ENCODE assay signal across 2 cellular contexts in the genomic region with DNA sequence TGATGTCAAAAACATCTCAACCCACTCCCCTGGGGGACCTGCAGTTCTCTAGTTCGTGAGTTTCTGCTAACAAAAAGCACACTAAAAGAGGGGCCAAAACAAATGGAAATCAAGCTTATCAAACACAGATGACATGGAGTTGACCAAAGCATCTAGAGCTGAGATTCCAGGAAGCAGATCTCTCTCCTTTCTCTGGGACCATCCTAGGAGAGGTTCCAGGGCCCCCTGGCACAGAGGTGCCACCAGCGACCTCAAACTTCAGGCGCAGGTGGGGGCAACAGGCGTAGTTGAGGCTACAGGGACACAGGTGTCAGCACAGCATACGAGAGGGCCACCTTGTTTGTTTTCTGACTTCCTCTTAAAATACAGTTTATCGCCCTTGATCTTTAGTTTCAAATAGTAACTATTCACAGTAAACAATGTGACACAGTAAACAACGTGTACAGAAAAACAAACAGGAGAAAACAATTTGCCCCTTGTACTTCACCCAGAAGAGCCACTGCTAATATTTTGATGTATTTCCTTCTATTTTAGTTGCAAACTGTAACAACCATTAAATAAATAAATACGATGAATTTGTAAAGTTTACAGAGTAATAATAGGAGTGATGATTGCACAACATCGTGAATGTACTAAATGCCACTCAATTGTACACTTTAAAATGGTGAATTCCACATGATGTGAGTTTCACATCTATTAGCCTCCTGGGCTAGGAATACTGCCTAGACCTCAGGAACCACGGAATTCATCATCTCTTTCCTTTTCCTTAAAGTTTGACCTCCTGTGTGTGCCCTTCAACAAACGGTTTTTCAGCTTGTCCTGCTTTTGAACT.
TF ChIP-seq lines count a peak whose summit lies in the region.

No MANE protein-coding gene starts in this region.

TF ChIP-seq in GM12878, 131 proteins besides CTCF, POLR2A, EP300 and RAD21 (continued from another document and continues in another):
- TF ChIP-seq, protein P1, sequence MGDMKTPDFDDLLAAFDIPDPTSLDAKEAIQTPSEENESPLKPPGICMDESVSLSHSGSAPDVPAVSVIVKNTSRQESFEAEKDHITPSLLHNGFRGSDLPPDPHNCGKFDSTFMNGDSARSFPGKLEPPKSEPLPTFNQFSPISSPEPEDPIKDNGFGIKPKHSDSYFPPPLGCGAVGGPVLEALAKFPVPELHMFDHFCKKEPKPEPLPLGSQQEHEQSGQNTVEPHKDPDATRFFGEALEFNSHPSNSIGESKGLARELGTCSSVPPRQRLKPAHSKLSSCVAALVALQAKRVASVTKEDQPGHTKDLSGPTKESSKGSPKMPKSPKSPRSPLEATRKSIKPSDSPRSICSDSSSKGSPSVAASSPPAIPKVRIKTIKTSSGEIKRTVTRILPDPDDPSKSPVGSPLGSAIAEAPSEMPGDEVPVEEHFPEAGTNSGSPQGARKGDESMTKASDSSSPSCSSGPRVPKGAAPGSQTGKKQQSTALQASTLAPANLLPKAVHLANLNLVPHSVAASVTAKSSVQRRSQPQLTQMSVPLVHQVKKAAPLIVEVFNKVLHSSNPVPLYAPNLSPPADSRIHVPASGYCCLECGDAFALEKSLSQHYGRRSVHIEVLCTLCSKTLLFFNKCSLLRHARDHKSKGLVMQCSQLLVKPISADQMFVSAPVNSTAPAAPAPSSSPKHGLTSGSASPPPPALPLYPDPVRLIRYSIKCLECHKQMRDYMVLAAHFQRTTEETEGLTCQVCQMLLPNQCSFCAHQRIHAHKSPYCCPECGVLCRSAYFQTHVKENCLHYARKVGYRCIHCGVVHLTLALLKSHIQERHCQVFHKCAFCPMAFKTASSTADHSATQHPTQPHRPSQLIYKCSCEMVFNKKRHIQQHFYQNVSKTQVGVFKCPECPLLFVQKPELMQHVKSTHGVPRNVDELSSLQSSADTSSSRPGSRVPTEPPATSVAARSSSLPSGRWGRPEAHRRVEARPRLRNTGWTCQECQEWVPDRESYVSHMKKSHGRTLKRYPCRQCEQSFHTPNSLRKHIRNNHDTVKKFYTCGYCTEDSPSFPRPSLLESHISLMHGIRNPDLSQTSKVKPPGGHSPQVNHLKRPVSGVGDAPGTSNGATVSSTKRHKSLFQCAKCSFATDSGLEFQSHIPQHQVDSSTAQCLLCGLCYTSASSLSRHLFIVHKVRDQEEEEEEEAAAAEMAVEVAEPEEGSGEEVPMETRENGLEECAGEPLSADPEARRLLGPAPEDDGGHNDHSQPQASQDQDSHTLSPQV (IDR thresholded peaks at IDR 0.05) = no peak
- no peak for TF ChIP-seq YBX1 (IDR thresholded peaks at IDR 0.05)
- no peak for TF ChIP-seq JUNB (IDR thresholded peaks at IDR 0.05)
- TF ChIP-seq IKZF2 (IDR thresholded peaks at IDR 0.05) = 0 out of 4 replicates have a peak, but pooled peaks of 1 of the 2 experiments have one; percentile 10
- peak; percentile 54; the same call in 1 of the 2 replicates for TF ChIP-seq TCF3 (IDR thresholded peaks at IDR 0.05; ENCODE audit: borderline replicate concordance, insufficient read depth, low read depth, low read length)
- no peak for TF ChIP-seq NFYA (IDR thresholded peaks at IDR 0.05; ENCODE audit: borderline replicate concordance, low read depth, low read length)
- TF ChIP-seq, protein P2, sequence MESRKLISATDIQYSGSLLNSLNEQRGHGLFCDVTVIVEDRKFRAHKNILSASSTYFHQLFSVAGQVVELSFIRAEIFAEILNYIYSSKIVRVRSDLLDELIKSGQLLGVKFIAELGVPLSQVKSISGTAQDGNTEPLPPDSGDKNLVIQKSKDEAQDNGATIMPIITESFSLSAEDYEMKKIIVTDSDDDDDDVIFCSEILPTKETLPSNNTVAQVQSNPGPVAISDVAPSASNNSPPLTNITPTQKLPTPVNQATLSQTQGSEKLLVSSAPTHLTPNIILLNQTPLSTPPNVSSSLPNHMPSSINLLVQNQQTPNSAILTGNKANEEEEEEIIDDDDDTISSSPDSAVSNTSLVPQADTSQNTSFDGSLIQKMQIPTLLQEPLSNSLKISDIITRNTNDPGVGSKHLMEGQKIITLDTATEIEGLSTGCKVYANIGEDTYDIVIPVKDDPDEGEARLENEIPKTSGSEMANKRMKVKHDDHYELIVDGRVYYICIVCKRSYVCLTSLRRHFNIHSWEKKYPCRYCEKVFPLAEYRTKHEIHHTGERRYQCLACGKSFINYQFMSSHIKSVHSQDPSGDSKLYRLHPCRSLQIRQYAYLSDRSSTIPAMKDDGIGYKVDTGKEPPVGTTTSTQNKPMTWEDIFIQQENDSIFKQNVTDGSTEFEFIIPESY (IDR thresholded peaks at IDR 0.05) = no peak
- TF ChIP-seq SUZ12 (IDR thresholded peaks at IDR 0.05; ENCODE audit: unreplicated experiment) = no peak
- TF ChIP-seq BACH1 (IDR thresholded peaks at IDR 0.05; ENCODE audit: borderline replicate concordance) = no peak
- TF ChIP-seq ZBED1 (IDR thresholded peaks at IDR 0.05; ENCODE audit: borderline replicate concordance) = no peak
- no peak for TF ChIP-seq SMC3 (IDR thresholded peaks at IDR 0.05; ENCODE audit: borderline replicate concordance, low read length)
- TF ChIP-seq, protein P3, sequence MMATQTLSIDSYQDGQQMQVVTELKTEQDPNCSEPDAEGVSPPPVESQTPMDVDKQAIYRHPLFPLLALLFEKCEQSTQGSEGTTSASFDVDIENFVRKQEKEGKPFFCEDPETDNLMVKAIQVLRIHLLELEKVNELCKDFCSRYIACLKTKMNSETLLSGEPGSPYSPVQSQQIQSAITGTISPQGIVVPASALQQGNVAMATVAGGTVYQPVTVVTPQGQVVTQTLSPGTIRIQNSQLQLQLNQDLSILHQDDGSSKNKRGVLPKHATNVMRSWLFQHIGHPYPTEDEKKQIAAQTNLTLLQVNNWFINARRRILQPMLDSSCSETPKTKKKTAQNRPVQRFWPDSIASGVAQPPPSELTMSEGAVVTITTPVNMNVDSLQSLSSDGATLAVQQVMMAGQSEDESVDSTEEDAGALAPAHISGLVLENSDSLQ (IDR thresholded peaks at IDR 0.05) = no peak
- TF ChIP-seq MEF2B (IDR thresholded peaks at IDR 0.05; ENCODE audit: partially characterized antibody, poor library complexity, severe bottlenecking) = peak; percentile 53
- 0 out of 2 replicates have a peak, but pooled peaks have one; percentile 13 for TF ChIP-seq EED (IDR thresholded peaks at IDR 0.05; ENCODE audit: low read depth)

TF ChIP-seq in GM23338, 12 proteins besides CTCF, POLR2A, EP300 and RAD21 (continued from another document):
- TF ChIP-seq, protein P4, sequence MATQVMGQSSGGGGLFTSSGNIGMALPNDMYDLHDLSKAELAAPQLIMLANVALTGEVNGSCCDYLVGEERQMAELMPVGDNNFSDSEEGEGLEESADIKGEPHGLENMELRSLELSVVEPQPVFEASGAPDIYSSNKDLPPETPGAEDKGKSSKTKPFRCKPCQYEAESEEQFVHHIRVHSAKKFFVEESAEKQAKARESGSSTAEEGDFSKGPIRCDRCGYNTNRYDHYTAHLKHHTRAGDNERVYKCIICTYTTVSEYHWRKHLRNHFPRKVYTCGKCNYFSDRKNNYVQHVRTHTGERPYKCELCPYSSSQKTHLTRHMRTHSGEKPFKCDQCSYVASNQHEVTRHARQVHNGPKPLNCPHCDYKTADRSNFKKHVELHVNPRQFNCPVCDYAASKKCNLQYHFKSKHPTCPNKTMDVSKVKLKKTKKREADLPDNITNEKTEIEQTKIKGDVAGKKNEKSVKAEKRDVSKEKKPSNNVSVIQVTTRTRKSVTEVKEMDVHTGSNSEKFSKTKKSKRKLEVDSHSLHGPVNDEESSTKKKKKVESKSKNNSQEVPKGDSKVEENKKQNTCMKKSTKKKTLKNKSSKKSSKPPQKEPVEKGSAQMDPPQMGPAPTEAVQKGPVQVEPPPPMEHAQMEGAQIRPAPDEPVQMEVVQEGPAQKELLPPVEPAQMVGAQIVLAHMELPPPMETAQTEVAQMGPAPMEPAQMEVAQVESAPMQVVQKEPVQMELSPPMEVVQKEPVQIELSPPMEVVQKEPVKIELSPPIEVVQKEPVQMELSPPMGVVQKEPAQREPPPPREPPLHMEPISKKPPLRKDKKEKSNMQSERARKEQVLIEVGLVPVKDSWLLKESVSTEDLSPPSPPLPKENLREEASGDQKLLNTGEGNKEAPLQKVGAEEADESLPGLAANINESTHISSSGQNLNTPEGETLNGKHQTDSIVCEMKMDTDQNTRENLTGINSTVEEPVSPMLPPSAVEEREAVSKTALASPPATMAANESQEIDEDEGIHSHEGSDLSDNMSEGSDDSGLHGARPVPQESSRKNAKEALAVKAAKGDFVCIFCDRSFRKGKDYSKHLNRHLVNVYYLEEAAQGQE (IDR thresholded peaks at IDR 0.05; ENCODE audit: unreplicated experiment) = no peak
- no peak for TF ChIP-seq ZNF331 (CRISPR knock-in tag; IDR thresholded peaks at IDR 0.05; ENCODE audit: low read depth)
